In the genomic region with DNA sequence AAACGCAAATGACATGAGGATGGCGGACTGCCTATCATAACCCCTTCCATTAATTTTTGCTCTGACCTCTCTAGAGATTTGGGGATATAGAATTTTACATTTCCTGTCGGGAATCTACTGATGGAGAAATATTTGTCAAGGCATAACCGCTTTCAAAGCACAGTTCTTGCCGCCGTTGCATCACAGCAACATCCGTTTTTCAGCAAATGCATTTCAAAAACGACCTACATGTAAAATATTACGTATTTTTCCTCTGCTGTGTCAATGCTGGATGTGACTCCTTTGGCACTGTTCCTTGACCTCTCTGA, we compare ENCODE assay signal across 8 cellular contexts. TPM values are rescaled to one million over a fixed set of nuclear protein-coding genes. Genes with fewer than 3 reads are reported as not detected.
DNase-seq lines count a peak whose midpoint lies in the region; ATAC-seq and TF ChIP-seq lines count a peak whose summit lies in the region.

No MANE protein-coding gene starts in this region.

- no peak for TF ChIP-seq CTCF in GM06990 (IDR thresholded peaks at IDR 0.05; ENCODE audit: insufficient read depth, low read length, poor library complexity, severe bottlenecking)
- TF ChIP-seq CTCF in esophagus squamous epithelium (IDR thresholded peaks at IDR 0.05): no peak
- no peak for TF ChIP-seq CTCF in prostate gland (IDR thresholded peaks at IDR 0.05)

- TF ChIP-seq POLR2A in esophagus squamous epithelium (IDR thresholded peaks at IDR 0.05): no peak
- TF ChIP-seq POLR2A in prostate gland (IDR thresholded peaks at IDR 0.05): no peak

- H3K36me3 ChIP-seq in GM06990 (ENCODE audit: control insufficient read depth, insufficient read depth, low read length) (no peaks in the 10 kb centered on the region), SJCRH30 (peaks cover 3% of the 10 kb centered on the region; the same call in 1 of the 2 replicates), esophagus squamous epithelium (no peaks in the 10 kb centered on the region), prostate gland (no peaks in the 10 kb centered on the region)

- ATAC-seq in HG02870 (IDR thresholded peaks at IDR 0.05; ENCODE audit: unreplicated experiment) (no peak), GM18867 (IDR thresholded peaks at IDR 0.05; ENCODE audit: unreplicated experiment) (no peak), HG02759 (IDR thresholded peaks at IDR 0.05; ENCODE audit: unreplicated experiment) (no peak), GM18870 (IDR thresholded peaks at IDR 0.05; ENCODE audit: unreplicated experiment) (no peak)

- H3K27ac ChIP-seq in SJCRH30 (peak overlapping the region; percentile 81), esophagus squamous epithelium (peak overlapping the region; percentile 97 to 99 (median 98)), prostate gland (peak overlapping the region; percentile 97)

- 7 to 8% methylated on average over 9 of the region's 9 CpGs for WGBS in esophagus squamous epithelium, 2 donors
- 14% methylated on average over 9 of the region's 9 CpGs for WGBS in prostate gland

- H3K27me3 ChIP-seq in GM06990 (replicated peaks; ENCODE audit: control insufficient read depth, insufficient read depth, low read length): no peaks in the 10 kb centered on the region
- H3K27me3 ChIP-seq in SJCRH30: no peaks in the 10 kb centered on the region
- no peaks in the 10 kb centered on the region for H3K27me3 ChIP-seq in esophagus squamous epithelium
- H3K27me3 ChIP-seq in prostate gland (replicated peaks; ENCODE audit: insufficient read depth): no peaks in the 10 kb centered on the region

- intact Hi-C loops in esophagus squamous epithelium (cut with DNase I): no loop called here
- intact Hi-C loops in prostate gland (cut with DNase I): loop anchor here (10.0 kb wide), 1 partner anchor 55 kb away; no protein-coding TSS in a partner anchor

- H3K9me3 ChIP-seq in SJCRH30 (replicated peaks): no peaks in the 10 kb centered on the region
- no peaks in the 10 kb centered on the region for H3K9me3 ChIP-seq in esophagus squamous epithelium
- H3K9me3 ChIP-seq in prostate gland: no peaks in the 10 kb centered on the region

- H3K4me3 ChIP-seq in GM06990 (replicated peaks; ENCODE audit: low read depth, low read length) (peak overlapping the region; percentile 96), SJCRH30 (peak overlapping the region; percentile 72), esophagus squamous epithelium (peak overlapping the region; percentile 81 to 97 (median 92)), prostate gland (peak overlapping the region; percentile 74 to 89)

- DNase-seq in GM06990 (ENCODE audit: extremely low read depth, insufficient read length): no peak
- no peak for DNase-seq in SJCRH30
- no peak for DNase-seq in esophagus squamous epithelium (lab: John Stamatoyannopoulos, UW)
- no peak for DNase-seq in prostate gland (ENCODE audit: low spot score)

- H3K4me1 ChIP-seq in SJCRH30 (peaks cover 24% of the 10 kb centered on the region), esophagus squamous epithelium (peaks cover 13 to 74% (median 26%) of the 10 kb centered on the region in 3 donors), prostate gland (replicated peaks) (no peaks in the 10 kb centered on the region)

RNA-seq across cellular contexts. Expression of a gene that starts 4.9 kb away (rescaled TPM):
- 32.9 and 39.3 TPM in 2 replicates for total RNA-seq in SJCRH30 (2014; rRNA removed; shearing (Covaris generic))
- total RNA-seq in esophagus squamous epithelium (10 to 100 TPM; 17.6 to 34.0 (median 24.4) TPM), prostate gland (10 to 100 TPM; 22.2 to 45.6 TPM)

RNA-seq across cellular contexts. Expression of a gene that starts 5.0 kb away (rescaled TPM):
- 0.32 and 0.68 TPM in 2 replicates for total RNA-seq in SJCRH30 (2014; rRNA removed; shearing (Covaris generic))
- 1 to 10 TPM in 1 of 4 donors, under 1 TPM in 2, not detected in 1; 0.29 to 4.8 (median 0.35) TPM for total RNA-seq in esophagus squamous epithelium
- total RNA-seq in prostate gland: 1 to 10 TPM; 8.0 to 8.5 TPM
